24 cellular contexts compared by ENCODE assay signal in genomic region chrX:9825129-9825865, GRCh38. TPM values are rescaled to one million over a fixed set of nuclear protein-coding genes. Genes with fewer than 3 reads are reported as not detected.
DNase-seq lines count a peak whose midpoint lies in the region; ATAC-seq, FAIRE-seq and TF ChIP-seq lines count a peak whose summit lies in the region.
"Had no signal": no experiment of that assay in that cellular context is flagged by ENCODE, and none has a peak within 500 bp of the region (broad histone marks: within the 10 kb centered on the region; RNA-seq: fewer than 3 reads in every experiment).

No MANE protein-coding gene starts in this region.

- H2BK120ac ChIP-seq in IMR-90 (ENCODE audit: low read depth, low read length): no peak overlapping the region

- H3K27me3 Mint-ChIP-seq in nephron (ENCODE audit: low read depth): no peaks in the 10 kb centered on the region

- H3K18ac ChIP-seq in IMR-90 (ENCODE audit: low read depth, low read length): no peak overlapping the region

- FAIRE-seq in kidney (lab: Jason Lieb, UNC): peak; percentile 42

- H3K14ac ChIP-seq in IMR-90 (replicated peaks; ENCODE audit: low read depth, low read length): no peak overlapping the region

- H3K9me3 Mint-ChIP-seq in nephron: no peaks in the 10 kb centered on the region

- H2BK5ac ChIP-seq in IMR-90 (ENCODE audit: low read depth, low read length, poor library complexity, severe bottlenecking): no peak overlapping the region

- H3K4me3 Mint-ChIP-seq in nephron: peak overlapping the region; percentile 23 to 51 (median 27)
- H3K4me3 Mint-ChIP-seq: CD8-positive, alpha-beta memory T cell; IgD-negative memory B cell had no signal

- no peaks in the 10 kb centered on the region for H3K9me3 ChIP-seq in IMR-90 (ENCODE audit: control insufficient read depth, insufficient read depth, low read length)
- H3K9me3 ChIP-seq in kidney (ENCODE audit: control insufficient read depth in 1 of 2, low read length in 2 of 2): no peaks in the 10 kb centered on the region
- H3K9me3 ChIP-seq: BLaER1 treated with 17β-estradiol and CSF1 and Interleukin-3, amounts not matched to agents 10 nM and 100 nM; HAP-1; MG63; Peyer's patch; SJSA1 had no signal

- no peak overlapping the region for H2BK15ac ChIP-seq in IMR-90 (ENCODE audit: low read depth, low read length)

- H2BK20ac ChIP-seq in IMR-90 (ENCODE audit: low read depth, low read length): no peak overlapping the region

- H3K79me1 ChIP-seq in IMR-90 (ENCODE audit: low read depth in 1 of 2, low read length in 2 of 2): no peaks in the 10 kb centered on the region

- no peaks in the 10 kb centered on the region for H3K9me1 ChIP-seq in IMR-90 (ENCODE audit: insufficient read depth, low read length)

- no peak overlapping the region for H3K23ac ChIP-seq in IMR-90 (ENCODE audit: low read depth, low read length)

- no peak overlapping the region for H3K27ac ChIP-seq in IMR-90 (ENCODE audit: insufficient read depth, low read length)
- H3K27ac ChIP-seq in kidney (ENCODE audit: low read depth in 2 of 2, low read length in 2 of 2): no peak overlapping the region
- H3K27ac ChIP-seq: BLaER1 treated with 17β-estradiol and CSF1 and Interleukin-3, amounts not matched to agents 10 nM and 100 nM; Peyer's patch; SJSA1 had no signal

- peak overlapping the region; percentile 92 to 96 (median 93) for H3K27ac Mint-ChIP-seq in nephron
- H3K27ac Mint-ChIP-seq: CD8-positive, alpha-beta memory T cell had no signal

- no TSS peak for BruUV-seq in IMR-90 (replicated peaks; lab: Mats Ljungman, UMichigan)

- in situ Hi-C loops in IMR-90 (cut with MboI; ENCODE audit: low sequenced_read_pairs): no loop called here

- no peak overlapping the region for H3K56ac ChIP-seq in IMR-90 (ENCODE audit: extremely low read depth, insufficient read depth, low read length)

- H3K4me1 ChIP-seq in IMR-90 (ENCODE audit: control insufficient read depth, insufficient read depth, low read length) (peaks cover 9% of the 10 kb centered on the region; the same call in 1 of the 2 replicates), kidney (ENCODE audit: control insufficient read depth in 1 of 2, insufficient read depth in 1 of 2, low read depth in 1 of 2, low read length in 2 of 2) (peaks cover 7 to 8% of the 10 kb centered on the region in 2 donors)
- H3K4me1 ChIP-seq: BLaER1 treated with 17β-estradiol and CSF1 and Interleukin-3, amounts not matched to agents 10 nM and 100 nM; HAP-1; Peyer's patch; SJSA1 had no signal

- H4K91ac ChIP-seq in IMR-90 (ENCODE audit: insufficient read depth, low read depth, low read length): no peak overlapping the region

- no peaks in the 10 kb centered on the region for H3K36me3 ChIP-seq in IMR-90 (ENCODE audit: control insufficient read depth, insufficient read depth, low read length)
- H3K36me3 ChIP-seq in kidney (ENCODE audit: control insufficient read depth in 1 of 2, insufficient read depth in 2 of 2, low read length in 2 of 2): no peaks in the 10 kb centered on the region
- H3K36me3 ChIP-seq: BLaER1 treated with 17β-estradiol and CSF1 and Interleukin-3, amounts not matched to agents 10 nM and 100 nM; HAP-1; MG63; Peyer's patch; SJSA1 had no signal

- POLR2A ChIA-PET in IMR-90 (lab: Charles Lee; ENCODE audit: unreplicated experiment): no interaction called here

- intact Hi-C loops in IMR-90 (cut with micrococcal nuclease) (no loop called here), kidney (cut with DNase I) (no loop called here)

- CTCF ChIA-PET in IMR-90 (lab: Yijun Ruan, JAX): no interaction called here

- H2AK9ac ChIP-seq in IMR-90 (replicated peaks; ENCODE audit: low read depth, low read length, poor library complexity): no peak overlapping the region

- no peak overlapping the region for H2AK5ac ChIP-seq in IMR-90 (ENCODE audit: low read depth, low read length)

- WGBS in IMR-90 (ENCODE audit: extremely low coverage in 2 of 2, insufficient read length in 1 of 2), 2 experiments: 0% methylated on average over 1 of the region's 7 CpGs; no CpG with 5 or more reads in 1 of the 2 experiments

- H3K4ac ChIP-seq in IMR-90 (ENCODE audit: low read depth, low read length): no peak overlapping the region

- no peak overlapping the region for H3K4me3 ChIP-seq in IMR-90 (ENCODE audit: insufficient read depth, low read depth, low read length)
- H3K4me3 ChIP-seq in choroid plexus epithelial cell (ENCODE audit: low read depth, low read length): no peak overlapping the region
- no peak overlapping the region for H3K4me3 ChIP-seq in kidney (ENCODE audit: low read length in 2 of 2)
- H3K4me3 ChIP-seq: BLaER1 treated with 17β-estradiol and CSF1 and Interleukin-3, amounts not matched to agents 10 nM and 100 nM; HAP-1; MG63; Peyer's patch; SJSA1 had no signal

- H3K4me1 Mint-ChIP-seq in nephron: peaks cover 14% of the 10 kb centered on the region
- H3K4me1 Mint-ChIP-seq: CD8-positive, alpha-beta memory T cell had no signal

- TF ChIP-seq CTCF in IMR-90 (conservative IDR thresholded peaks at IDR 0.05; ENCODE audit: low read depth, low read length): no peak
- no peak for TF ChIP-seq CTCF in choroid plexus epithelial cell (conservative IDR thresholded peaks at IDR 0.05; ENCODE audit: low read depth, low read length)
- no peak for TF ChIP-seq CTCF in kidney (IDR thresholded peaks at IDR 0.05; ENCODE audit: borderline replicate concordance, extremely low read depth, insufficient read depth)
- TF ChIP-seq CTCF in nephron (IDR thresholded peaks at IDR 0.05; ENCODE audit: unreplicated experiment in 3 of 3): no peak

- no peak overlapping the region for H4K5ac ChIP-seq in IMR-90 (ENCODE audit: low read depth, low read length)

- no peaks in the 10 kb centered on the region for H3K36me3 Mint-ChIP-seq in nephron (ENCODE audit: low read depth)
- H3K36me3 Mint-ChIP-seq: CD8-positive, alpha-beta memory T cell had no signal

- dilution Hi-C loops in IMR-90 (cut with HindIII; ENCODE audit: low sequenced_read_pairs, unreplicated experiment): no loop called here

- DNase-seq in IMR-90 (peak; percentile 14), choroid plexus epithelial cell (ENCODE audit: low read depth) (peak; percentile 42), kidney (no peak), NCI-H446 treated with DMSO at 0.1 percent for 48 hours (lab: John Stamatoyannopoulos, UW) (no peak), NCI-H1048 (lab: John Stamatoyannopoulos, UW) (no peak), DMS153 (lab: John Stamatoyannopoulos, UW) (no peak)
- DNase-seq: CD8-positive, alpha-beta memory T cell; Karpas-422; MG63; NCI-H1092 treated with DMSO at 0.1 percent for 48 hours; NCI-H146; NCI-H2029 treated with DMSO at 0.1 percent for 48 hours; NCI-H2171; NCI-H446; NCI-H69; NK-92 treated with Interleukin-12 subunit alpha and Interleukin-12 subunit beta, amount 100 ng/mL, for 24 hours; Peyer's patch had no signal

- no peak for TF ChIP-seq POLR2A in IMR-90 (IDR thresholded peaks at IDR 0.05; ENCODE audit: low read depth, low read length)

- no peaks in the 10 kb centered on the region for H4K20me1 ChIP-seq in IMR-90 (ENCODE audit: insufficient read depth, low read length)
- H4K20me1 ChIP-seq: BLaER1 treated with 17β-estradiol and CSF1 and Interleukin-3, amounts not matched to agents 10 nM and 100 nM had no signal

- ATAC-seq in IMR-90 (ENCODE audit: low read depth) (peak; percentile 48), HG02973 (IDR thresholded peaks at IDR 0.05; ENCODE audit: unreplicated experiment) (no peak)

- H4K8ac ChIP-seq in IMR-90 (ENCODE audit: low read depth in 2 of 2, low read length in 2 of 2): no peak overlapping the region

- H3K9ac ChIP-seq in IMR-90 (ENCODE audit: low read depth, low read length): no peak overlapping the region
- no peak overlapping the region for H3K9ac ChIP-seq in kidney (ENCODE audit: low read length in 2 of 2)
- H3K9ac ChIP-seq: BLaER1 treated with 17β-estradiol and CSF1 and Interleukin-3, amounts not matched to agents 10 nM and 100 nM had no signal

- no peak for TF ChIP-seq RAD21 in IMR-90 (IDR thresholded peaks at IDR 0.05; ENCODE audit: low read length)

- H2AFZ ChIP-seq in IMR-90 (replicated peaks; ENCODE audit: low read length, poor library complexity): peak overlapping the region; percentile 8

- H3K4me2 ChIP-seq in IMR-90 (ENCODE audit: low read depth, low read length): 0 out of 2 replicates have a peak overlapping the region, but pooled peaks have one; percentile 10
- H3K4me2 ChIP-seq: BLaER1 treated with 17β-estradiol and CSF1 and Interleukin-3, amounts not matched to agents 10 nM and 100 nM had no signal

- H3K27me3 ChIP-seq in IMR-90 (ENCODE audit: control insufficient read depth, insufficient read depth, low read length): no peaks in the 10 kb centered on the region
- H3K27me3 ChIP-seq: BLaER1 treated with 17β-estradiol and CSF1 and Interleukin-3, amounts not matched to agents 10 nM and 100 nM; MG63; Peyer's patch; SJSA1 had no signal

TF ChIP-seq in IMR-90, 13 proteins besides CTCF, POLR2A, EP300 and RAD21 (continues in another document):
- TF ChIP-seq NFE2L2 (IDR thresholded peaks at IDR 0.05; ENCODE audit: low read depth, low read length): no peak
- no peak for TF ChIP-seq SMC3 (IDR thresholded peaks at IDR 0.05; ENCODE audit: low read depth, low read length)
- TF ChIP-seq USF2 (IDR thresholded peaks at IDR 0.05; ENCODE audit: low read depth, low read length): no peak
- no peak for TF ChIP-seq CEBPB (IDR thresholded peaks at IDR 0.05; ENCODE audit: low read depth, low read length)
- TF ChIP-seq RCOR1 (IDR thresholded peaks at IDR 0.05; ENCODE audit: insufficient replicate concordance, low read length): no peak
- TF ChIP-seq FOS (IDR thresholded peaks at IDR 0.05; ENCODE audit: low read depth, low read length): no peak
- no peak for TF ChIP-seq MAFK (IDR thresholded peaks at IDR 0.05; ENCODE audit: low read depth, low read length)
- TF ChIP-seq BHLHE40 (IDR thresholded peaks at IDR 0.05; ENCODE audit: low read depth, low read length): no peak

RNA-seq across cellular contexts. Expression of gene SHROOM2, which starts 39.1 kb away (rescaled TPM):
- total RNA-seq in IMR-90 (2012; rRNA removed): 8.1 TPM in 2 replicates
- 14.2 and 14.6 TPM in 2 replicates for polyA plus RNA-seq in IMR-90 (2012; rRNA removed)
- 12.7 and 17.2 TPM in 2 replicates for polyA plus RNA-seq in IMR-90 (2012; cell fraction: cytosol; rRNA removed)
- polyA plus RNA-seq in IMR-90 (2012; cell fraction: nucleus; rRNA removed; ENCODE audit: low replicate concordance): 23.2 and 26.5 TPM in 2 replicates
- 11.8 TPM for total RNA-seq in kidney
- 3.5 TPM for polyA plus RNA-seq in kidney (ENCODE audit: insufficient read depth, low read depth, low replicate concordance)
- total RNA-seq: CD8-positive, alpha-beta memory T cell; HT-29 had no signal
- polyA plus RNA-seq: CD8-positive, alpha-beta memory T cell; IgD-negative memory B cell had no signal

RNA-seq across cellular contexts. Expression of gene GPR143, which starts 59.6 kb away (rescaled TPM):
- total RNA-seq in IMR-90 (2012; rRNA removed) (not detected in 2 replicates), kidney (8.2 TPM)
- polyA plus RNA-seq in IMR-90 (2012; rRNA removed) (0.07 and 0.10 TPM in 2 replicates), kidney (ENCODE audit: insufficient read depth, low read depth, low replicate concordance) (8.7 TPM)
- polyA plus RNA-seq in IMR-90 (2012; cell fraction: cytosol; rRNA removed): 0.15 TPM in 1 of 2 replicates, not detected in the other
- 0.03 TPM in 1 of 2 replicates, not detected in the other for polyA plus RNA-seq in IMR-90 (2012; cell fraction: nucleus; rRNA removed; ENCODE audit: low replicate concordance)
- total RNA-seq: CD8-positive, alpha-beta memory T cell; HT-29; Peyer's patch; SJSA1 had no signal

Comparison
In these comparisons a context has a peak if more than half of its experiments do, and no peak if none do; other contexts are left out.
1. DNase-seq: peak in IMR-90 (single experiment) and choroid plexus epithelial cell (single experiment); none in kidney (single experiment), NCI-H446 treated with DMSO at 0.1 percent for 48 hours (single experiment), NCI-H1048 (single experiment) and DMS153 (single experiment).